In genomic region chr7:44986218-44987053, GRCh38 we compare ENCODE assay signal across 8 cellular contexts. TPM values are rescaled to one million over a fixed set of nuclear protein-coding genes. Genes with fewer than 3 reads are reported as not detected.
DNase-seq lines count a peak whose midpoint lies in the region; ATAC-seq and TF ChIP-seq lines count a peak whose summit lies in the region.

No MANE protein-coding gene starts in this region.

- H3K36me3 ChIP-seq in A673 (ENCODE audit: insufficient read depth, low read length, poor library complexity, severe bottlenecking) (peaks cover 38% of the 10 kb centered on the region), spleen (peaks cover 0 to 44% (median 32%) of the 10 kb centered on the region in 6 donors)

- H3K4me1 Mint-ChIP-seq in WTC11: peaks cover 33% of the 10 kb centered on the region

- POLR2A ChIA-PET in A673 (lab: Charles Lee; ENCODE audit: low non-redundant PET): no interaction called here
- POLR2A ChIA-PET in WTC11 (lab: Charles Lee): interaction anchor here (0.6 to 1.7 kb wide), 5 partner anchors 11 to 125 kb away, joined by 3 to 6 read pairs (median 3); partner anchors contain the start of genes CCM2 and TBRG4

- peak; percentile 80 to 86 (median 83) for TF ChIP-seq POLR2A in spleen (IDR thresholded peaks at IDR 0.05)

- peak overlapping the region; percentile 95 for H3K4me3 Mint-ChIP-seq in WTC11

- intact Hi-C loops in A673 (cut with micrococcal nuclease; ENCODE audit: unreplicated experiment): loop anchor here (10.0 kb wide), 1 partner anchor 132 kb away; no protein-coding TSS in a partner anchor
- intact Hi-C loops in spleen (cut with DNase I; ENCODE audit: low total_unique reads): no loop called here

- CTCF ChIA-PET in A673 (lab: Charles Lee): no interaction called here
- CTCF ChIA-PET in WTC11 (lab: Charles Lee): interaction anchor here (1.0 to 1.4 kb wide), 2 partner anchors 12 to 15 kb away, joined by 3 to 4 read pairs; no protein-coding TSS in a partner anchor

- peak overlapping the region; percentile 97 for H3K27ac Mint-ChIP-seq in WTC11

- WGBS in spleen, 5 donors: 0 to 1% (median 1%) methylated on average over 47 to 68 of the region's 68 CpGs

- peak; percentile 97 for DNase-seq in A673 (ENCODE audit: low spot score)
- DNase-seq in NCI-H2196 treated with DMSO at 0.1 percent for 48 hours (lab: John Stamatoyannopoulos, UW; ENCODE audit: unreplicated experiment): peak; percentile 91
- peak; percentile 91 for DNase-seq in WTC11 (ENCODE audit: low spot score)
- DNase-seq in cardiac fibroblast (ENCODE audit: low read depth in 2 of 2): peak; percentile 95 to 96
- peak; percentile 92 for DNase-seq in inferior parietal cortex (ENCODE audit: extremely low spot score)
- peak; percentile 99 for DNase-seq in spleen

- H3K36me3 Mint-ChIP-seq in WTC11: peaks cover 43% of the 10 kb centered on the region

- H3K27me3 Mint-ChIP-seq in WTC11 (ENCODE audit: low read depth): no peaks in the 10 kb centered on the region; the same call in 1 of the 2 replicates

- H3K4me1 ChIP-seq in A673 (ENCODE audit: insufficient read depth, low read length, poor library complexity, severe bottlenecking) (peaks cover 25% of the 10 kb centered on the region), spleen (peaks cover 22 to 58% (median 46%) of the 10 kb centered on the region in 6 donors)

- ATAC-seq in GM18867 (IDR thresholded peaks at IDR 0.05; ENCODE audit: unreplicated experiment) (peak; percentile 93), HG03097 (IDR thresholded peaks at IDR 0.05; ENCODE audit: low FRiP score, unreplicated experiment) (peak; percentile 90), WTC11 (peak; percentile 91)

- no TSS peak for BruUV-seq in A673 (replicated peaks; lab: Mats Ljungman, UMichigan)

- H3K27me3 ChIP-seq in A673 (replicated peaks; ENCODE audit: insufficient read depth, low read depth, low read length, poor library complexity): no peaks in the 10 kb centered on the region
- H3K27me3 ChIP-seq in spleen (replicated peaks in 1 of 7): no peaks in the 10 kb centered on the region

- H3K4me3 ChIP-seq in A673 (ENCODE audit: low read depth, low read length, poor library complexity, severe bottlenecking): peak overlapping the region; percentile 74
- peak overlapping the region; percentile 54 to 83 for H3K4me3 ChIP-seq in cardiac fibroblast (replicated peaks in 1 of 2; ENCODE audit: low read depth in 2 of 2, low read length in 2 of 2)
- peak overlapping the region; percentile 33 to 85 (median 52) for H3K4me3 ChIP-seq in spleen

- no peaks in the 10 kb centered on the region for H3K9me3 Mint-ChIP-seq in WTC11

- peak overlapping the region; percentile 96 for H3K27ac ChIP-seq in A673 (ENCODE audit: low read depth, low read length, poor library complexity, severe bottlenecking)
- H3K27ac ChIP-seq in spleen: peak overlapping the region; percentile 82 to 98 (median 95)

- TF ChIP-seq CTCF in A673 (conservative IDR thresholded peaks at IDR 0.05; ENCODE audit: low read depth, low read length): no peak
- TF ChIP-seq CTCF in WTC11 (IDR thresholded peaks at IDR 0.05): no peak
- TF ChIP-seq CTCF in cardiac fibroblast (IDR thresholded peaks at IDR 0.05; ENCODE audit: low read depth, low read length): no peak
- peak in 2 of 11 experiments; percentile 12 to 21 for TF ChIP-seq CTCF in spleen (IDR thresholded peaks at IDR 0.05 in 8 of 11, conservative IDR thresholded peaks at IDR 0.05 in 3 of 11)

- H3K9me3 ChIP-seq in A673 (ENCODE audit: low read depth, low read length, poor library complexity, severe bottlenecking) (no peaks in the 10 kb centered on the region), spleen (no peaks in the 10 kb centered on the region)

TF ChIP-seq in WTC11, 78 proteins besides CTCF, POLR2A, EP300 and RAD21 (continues in another document):
- TF ChIP-seq ZNF232 (CRISPR knock-in tag; IDR thresholded peaks at IDR 0.05): peak; percentile 64
- peak; percentile 83; the same call in 1 of the 2 replicates for TF ChIP-seq FOXK1 (CRISPR knock-in tag; IDR thresholded peaks at IDR 0.05)
- TF ChIP-seq GABPB1 (CRISPR knock-in tag; IDR thresholded peaks at IDR 0.05): no peak
- TF ChIP-seq TEAD1 (CRISPR knock-in tag; IDR thresholded peaks at IDR 0.05): peak; percentile 17
- TF ChIP-seq SMAD3 (CRISPR knock-in tag; IDR thresholded peaks at IDR 0.05; ENCODE audit: borderline replicate concordance): peak; percentile 87
- no peak for TF ChIP-seq NFATC4 (CRISPR knock-in tag; IDR thresholded peaks at IDR 0.05)
- no peak; the same call in 1 of the 2 replicates for TF ChIP-seq TP53 (CRISPR knock-in tag; IDR thresholded peaks at IDR 0.05)
- TF ChIP-seq CDX4 (CRISPR knock-in tag; IDR thresholded peaks at IDR 0.05; ENCODE audit: borderline replicate concordance): no peak
- peak; percentile 70 for TF ChIP-seq USF1 (CRISPR knock-in tag; IDR thresholded peaks at IDR 0.05)
- TF ChIP-seq OVOL2 (CRISPR knock-in tag; IDR thresholded peaks at IDR 0.05; ENCODE audit: borderline replicate concordance): no peak
- peak; percentile 19; the same call in 1 of the 2 replicates for TF ChIP-seq ZBTB43 (CRISPR knock-in tag; IDR thresholded peaks at IDR 0.05)
- peak; percentile 99 for TF ChIP-seq MAX (CRISPR knock-in tag; IDR thresholded peaks at IDR 0.05)
- no peak for TF ChIP-seq ZNF138 (CRISPR knock-in tag; conservative IDR thresholded peaks at IDR 0.05)
- TF ChIP-seq ZNF121 (CRISPR knock-in tag; IDR thresholded peaks at IDR 0.05): no peak
- TF ChIP-seq E2F1 (CRISPR knock-in tag; IDR thresholded peaks at IDR 0.05): peak; percentile 81; the same call in 1 of the 2 replicates
- TF ChIP-seq ZNF317 (CRISPR knock-in tag; IDR thresholded peaks at IDR 0.05; ENCODE audit: borderline replicate concordance, low read depth): no peak
- TF ChIP-seq FOXP1 (CRISPR knock-in tag; IDR thresholded peaks at IDR 0.05; ENCODE audit: borderline replicate concordance): peak; percentile 84
- TF ChIP-seq TCF7 (CRISPR knock-in tag; IDR thresholded peaks at IDR 0.05; ENCODE audit: low read depth): 0 out of 2 replicates have a peak, but pooled peaks have one; percentile 26
- TF ChIP-seq TEAD4 (CRISPR knock-in tag; IDR thresholded peaks at IDR 0.05): peak; percentile 40; the same call in 1 of the 2 replicates

RNA-seq across cellular contexts. Expression of gene MYO1G, which starts 7.6 kb away (rescaled TPM):
- total RNA-seq in A673 (2021) (0.17 and 0.20 TPM in 2 replicates), WTC11 (2021) (0.41 to 0.48 TPM (median 0.46 TPM) in 3 replicates), spleen (10 to 100 TPM; 36.4 to 68.6 (median 62.1) TPM)
- 10 to 100 TPM; 27.9 to 61.1 (median 45.6) TPM for polyA plus RNA-seq in spleen

RNA-seq across cellular contexts. Expression of gene CCM2, which starts 13.6 kb away (rescaled TPM):
- total RNA-seq in A673 (2021) (35.2 and 36.0 TPM in 2 replicates), WTC11 (2021) (30.7 to 32.7 TPM (median 32.0 TPM) in 3 replicates), spleen (10 to 100 TPM; 67.8 to 94.2 (median 80.9) TPM)
- 100 to 1,000 TPM in 2 of 3 donors, 10 to 100 TPM in 1; 80.8 to 108 (median 107) TPM for polyA plus RNA-seq in spleen

Comparison
In these comparisons a context has a peak if more than half of its experiments do, and no peak if none do; other contexts are left out.
1. Peak in every context shown above with its lines: DNase-seq, ATAC-seq, H3K4me3 ChIP-seq and H3K27ac ChIP-seq.
2. RNA of gene MYO1G, which starts 7.6 kb away (total RNA-seq): 36.4 to 68.6 TPM in spleen; 0.41 to 0.48 TPM in WTC11 and 0.17 to 0.20 TPM in A673; every median in the first group is over 10 times any median in the second.